ENCODE assay signal across 1 cellular context in genomic region chr2:237614151-237614720, GRCh38.
TF ChIP-seq lines count a peak whose summit lies in the region.

No MANE protein-coding gene starts in this region.

TF ChIP-seq in HepG2, 621 proteins besides CTCF, POLR2A, EP300 and RAD21 (continued from another document and continues in another):
- TF ChIP-seq ZNF660 (CRISPR knock-in tag; IDR thresholded peaks at IDR 0.05; ENCODE audit: borderline replicate concordance, low read depth) (no peak), ELF3 (CRISPR knock-in tag; IDR thresholded peaks at IDR 0.05) (peak; percentile 94), LCORL (IDR thresholded peaks at IDR 0.05) (peak; percentile 77), LCORL (CRISPR knock-in tag; IDR thresholded peaks at IDR 0.05) (peak; percentile 99), PHB2 (IDR thresholded peaks at IDR 0.05; ENCODE audit: partially characterized antibody) (no peak), NFATC3 (CRISPR knock-in tag; IDR thresholded peaks at IDR 0.05) (0 out of 2 replicates have a peak, but pooled peaks have one; percentile 41), SYNCRIP (IDR thresholded peaks at IDR 0.05; ENCODE audit: insufficient read depth, low read depth, low read length) (no peak), ZNF256 (CRISPR knock-in tag; conservative IDR thresholded peaks at IDR 0.05) (0 out of 2 replicates have a peak, but pooled peaks have one; percentile 70), RCOR2 (CRISPR knock-in tag; IDR thresholded peaks at IDR 0.05) (peak; percentile 88), MAFF (IDR thresholded peaks at IDR 0.05; ENCODE audit: low read depth, low read length) (no peak), ZNF816 (CRISPR knock-in tag; IDR thresholded peaks at IDR 0.05; ENCODE audit: borderline replicate concordance) (no peak), ZNF24 (IDR thresholded peaks at IDR 0.05) (0 out of 2 replicates have a peak, but pooled peaks have one; percentile 59), HMGXB4 (CRISPR knock-in tag; IDR thresholded peaks at IDR 0.05; ENCODE audit: borderline replicate concordance in 1 of 2, low read depth in 1 of 2) (peak; percentile 46 to 89), ZFX (CRISPR knock-in tag; IDR thresholded peaks at IDR 0.05; ENCODE audit: low read depth) (peak; percentile 88), CENPX (CRISPR knock-in tag; IDR thresholded peaks at IDR 0.05) (no peak), ZNF224 (CRISPR knock-in tag; IDR thresholded peaks at IDR 0.05) (no peak), ZNF142 (CRISPR knock-in tag; IDR thresholded peaks at IDR 0.05) (no peak), ZNF446 (CRISPR knock-in tag; IDR thresholded peaks at IDR 0.05) (no peak), HHEX (CRISPR knock-in tag; IDR thresholded peaks at IDR 0.05) (peak; percentile 97), REPIN1 (CRISPR knock-in tag; IDR thresholded peaks at IDR 0.05; ENCODE audit: borderline replicate concordance, low read depth) (peak; percentile 91), PHF5A (CRISPR knock-in tag; IDR thresholded peaks at IDR 0.05; ENCODE audit: low read depth, unreplicated experiment) (peak; percentile 94), ZNF891 (CRISPR knock-in tag; IDR thresholded peaks at IDR 0.05) (no peak), GABPB1 (CRISPR knock-in tag; IDR thresholded peaks at IDR 0.05) (peak; percentile 62), SNAPC4 (CRISPR knock-in tag; IDR thresholded peaks at IDR 0.05) (0 out of 2 replicates have a peak, but pooled peaks have one; percentile 20), ZNF12 (CRISPR knock-in tag; IDR thresholded peaks at IDR 0.05) (peak; percentile 90), MZF1 (CRISPR knock-in tag; IDR thresholded peaks at IDR 0.05; ENCODE audit: borderline replicate concordance) (no peak), ZNF136 (CRISPR knock-in tag; IDR thresholded peaks at IDR 0.05; ENCODE audit: low read depth) (peak; percentile 75; the same call in 1 of the 2 replicates), KMT2A (CRISPR knock-in tag; IDR thresholded peaks at IDR 0.05) (peak; percentile 52; the same call in 1 of the 2 replicates), USF2 (IDR thresholded peaks at IDR 0.05; ENCODE audit: low read depth, low read length) (no peak), USF2 (CRISPR knock-in tag; IDR thresholded peaks at IDR 0.05; ENCODE audit: borderline replicate concordance) (no peak; the same call in 1 of the 2 replicates), MED1 (CRISPR knock-in tag; IDR thresholded peaks at IDR 0.05) (peak; percentile 97), ZNF768 (CRISPR knock-in tag; IDR thresholded peaks at IDR 0.05) (no peak), ZBTB46 (CRISPR knock-in tag; IDR thresholded peaks at IDR 0.05; ENCODE audit: borderline replicate concordance) (no peak), ZNF564 (CRISPR knock-in tag; IDR thresholded peaks at IDR 0.05) (0 out of 2 replicates have a peak, but pooled peaks have one; percentile 55), ZNF850 (CRISPR knock-in tag; conservative IDR thresholded peaks at IDR 0.05) (no peak), ZNF382 (CRISPR knock-in tag; IDR thresholded peaks at IDR 0.05; ENCODE audit: borderline replicate concordance) (no peak), ZNF556 (CRISPR knock-in tag; IDR thresholded peaks at IDR 0.05; ENCODE audit: borderline replicate concordance) (no peak; the same call in 1 of the 2 replicates), SRY (CRISPR knock-in tag; IDR thresholded peaks at IDR 0.05) (no peak), MED13 (CRISPR knock-in tag; IDR thresholded peaks at IDR 0.05) (peak; percentile 69; the same call in 1 of the 2 replicates), ETS1 (CRISPR knock-in tag; IDR thresholded peaks at IDR 0.05) (no peak), MEF2D (CRISPR knock-in tag; IDR thresholded peaks at IDR 0.05) (peak; percentile 97), TBL1XR1 (IDR thresholded peaks at IDR 0.05; ENCODE audit: borderline replicate concordance, low read length, partially characterized antibody) (peak; percentile 99), FOXC1 (CRISPR knock-in tag; IDR thresholded peaks at IDR 0.05; ENCODE audit: borderline replicate concordance) (0 out of 2 replicates have a peak, but pooled peaks have one; percentile 43), ZBTB10 (CRISPR knock-in tag; IDR thresholded peaks at IDR 0.05; ENCODE audit: borderline replicate concordance) (0 out of 2 replicates have a peak, but pooled peaks have one; percentile 28), FOXJ3 (CRISPR knock-in tag; IDR thresholded peaks at IDR 0.05; ENCODE audit: borderline replicate concordance) (peak; percentile 96)
